17 cellular contexts compared by ENCODE assay signal in the genomic region with DNA sequence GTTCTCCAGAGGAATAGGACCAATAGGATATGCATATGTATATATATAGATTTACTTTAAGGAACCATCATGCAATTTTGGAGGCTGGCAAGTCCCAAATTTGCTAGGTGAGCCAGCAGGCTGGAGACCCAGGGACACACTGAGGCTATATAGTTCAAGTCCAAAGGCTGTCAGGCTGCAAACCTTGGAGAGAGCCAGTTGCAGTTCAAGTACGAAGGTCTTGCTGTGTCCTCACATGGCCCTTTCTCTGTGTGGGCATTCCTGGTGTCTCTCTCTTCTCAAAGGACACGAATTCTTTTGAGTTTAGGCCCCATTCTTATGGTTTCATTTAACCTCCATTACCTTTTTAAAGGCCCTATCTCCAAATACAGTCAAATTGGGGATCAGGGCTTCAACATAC.
DNase-seq lines count a peak whose midpoint lies in the region; ATAC-seq and TF ChIP-seq lines count a peak whose summit lies in the region.
"Had no signal": no experiment of that assay in that cellular context is flagged by ENCODE, and none has a peak within 500 bp of the region (broad histone marks: within the 10 kb centered on the region; RNA-seq: fewer than 3 reads in every experiment).

No MANE protein-coding gene starts in this region.

- peaks cover 34% of the 10 kb centered on the region for H3K36me3 Mint-ChIP-seq in activated CD4-positive, alpha-beta T cell treated with anti-CD3 and anti-CD28 coated beads for 36 hours (ENCODE audit: low read depth)
- peaks cover 80% of the 10 kb centered on the region for H3K36me3 Mint-ChIP-seq in effector memory CD8-positive, alpha-beta T cell (ENCODE audit: insufficient read depth)

- H3K4me1 Mint-ChIP-seq in activated CD4-positive, alpha-beta T cell treated with anti-CD3 and anti-CD28 coated beads for 36 hours = peaks cover 33% of the 10 kb centered on the region
- H3K4me1 Mint-ChIP-seq in effector memory CD8-positive, alpha-beta T cell (ENCODE audit: low read depth in 2 of 2) = peaks cover 15 to 35% of the 10 kb centered on the region in 2 donors

- H3K27me3 Mint-ChIP-seq in activated CD4-positive, alpha-beta T cell treated with anti-CD3 and anti-CD28 coated beads for 36 hours = no peaks in the 10 kb centered on the region
- no peaks in the 10 kb centered on the region for H3K27me3 Mint-ChIP-seq in effector memory CD8-positive, alpha-beta T cell

- CTCF ChIA-PET in activated CD4-positive, alpha-beta T cell treated with anti-CD3 and anti-CD28 coated beads for 36 hours (lab: Charles Lee) = no interaction called here

- no peak for ATAC-seq in activated CD4-positive, alpha-beta T cell treated with anti-CD3 and anti-CD28 coated beads for 36 hours
- no peak for ATAC-seq in effector memory CD8-positive, alpha-beta T cell (replicated peaks)
- no peak for ATAC-seq in sciatic nerve

- H3K4me1 ChIP-seq in muscle layer of duodenum (ENCODE audit: control insufficient read depth in 1 of 2, insufficient read depth in 2 of 2, low read length in 2 of 2) = no peaks in the 10 kb centered on the region
- H3K4me1 ChIP-seq: BE2C, HAP-1 had no signal

- POLR2A ChIA-PET in activated CD4-positive, alpha-beta T cell treated with anti-CD3 and anti-CD28 coated beads for 36 hours (lab: Charles Lee) = no interaction called here

- no peak overlapping the region for H3K4me3 Mint-ChIP-seq in activated CD4-positive, alpha-beta T cell treated with anti-CD3 and anti-CD28 coated beads for 36 hours
- no peak overlapping the region for H3K4me3 Mint-ChIP-seq in effector memory CD8-positive, alpha-beta T cell

- intact Hi-C loops in activated CD4-positive, alpha-beta T cell treated with anti-CD3 and anti-CD28 coated beads for 36 hours (cut with DNase I, micrococcal nuclease) = no loop called here
- intact Hi-C loops in sciatic nerve (cut with DNase I) = no loop called here

- H3K4me3 ChIP-seq in HL-60 (replicated peaks; ENCODE audit: insufficient read depth, low read length) = no peak overlapping the region
- no peak overlapping the region for H3K4me3 ChIP-seq in muscle layer of duodenum (ENCODE audit: low read depth in 1 of 2, low read length in 2 of 2)
- H3K4me3 ChIP-seq: HAP-1 had no signal

- H3K9me3 ChIP-seq in muscle layer of duodenum (ENCODE audit: control insufficient read depth in 1 of 2, low read length in 2 of 2) = no peaks in the 10 kb centered on the region
- H3K9me3 ChIP-seq: BE2C, HAP-1 had no signal

- DNase-seq in activated CD4-positive, alpha-beta T cell treated with anti-CD3 and anti-CD28 coated beads for 36 hours = no peak
- no peak for DNase-seq in activated CD4-positive, alpha-beta T cell treated with anti-CD3 and anti-CD28 coated beads for 1 hour
- DNase-seq in HL-60 (ENCODE audit: low read depth in 1 of 2, low spot score in 1 of 2) = no peak
- DNase-seq in effector memory CD8-positive, alpha-beta T cell = no peak
- DNase-seq in sciatic nerve (ENCODE audit: low spot score) = no peak
- no peak for DNase-seq in NCI-H187 treated with DMSO at 0.1 percent for 48 hours (lab: John Stamatoyannopoulos, UW)
- no peak for DNase-seq in HK-2 (ENCODE audit: unreplicated experiment)
- DNase-seq: BE2C, DMS79 treated with DMSO at 0.1 percent for 48 hours, GF-D8, IMR-90, NCI-H1105 treated with DMSO at 0.1 percent for 48 hours, NCI-H1694 treated with DMSO at 0.1 percent for 48 hours had no signal

- H3K27ac Mint-ChIP-seq in activated CD4-positive, alpha-beta T cell treated with anti-CD3 and anti-CD28 coated beads for 36 hours = peak overlapping the region; percentile 3
- peak overlapping the region; percentile 21 to 73 for H3K27ac Mint-ChIP-seq in effector memory CD8-positive, alpha-beta T cell

- no peak for TF ChIP-seq CTCF in HL-60 (IDR thresholded peaks at IDR 0.05; ENCODE audit: insufficient read depth, low read length)

- H3K9me3 Mint-ChIP-seq in activated CD4-positive, alpha-beta T cell treated with anti-CD3 and anti-CD28 coated beads for 36 hours (ENCODE audit: low read depth) = no peaks in the 10 kb centered on the region
- no peaks in the 10 kb centered on the region for H3K9me3 Mint-ChIP-seq in effector memory CD8-positive, alpha-beta T cell

- H3K27ac ChIP-seq in HL-60 (replicated peaks) = peak overlapping the region; percentile 74
- peak overlapping the region; percentile 21 for H3K27ac ChIP-seq in muscle layer of duodenum (ENCODE audit: low read length)
- H3K27ac ChIP-seq: 22Rv1, RWPE1 had no signal

- H3K27me3 ChIP-seq in HL-60 (ENCODE audit: insufficient read depth, poor library complexity, severe bottlenecking) = no peaks in the 10 kb centered on the region
- H3K27me3 ChIP-seq in muscle layer of duodenum (ENCODE audit: low read depth, low read length) = no peaks in the 10 kb centered on the region
- H3K27me3 ChIP-seq: BE2C had no signal

- peaks cover 0 to 4% of the 10 kb centered on the region in 2 donors for H3K36me3 ChIP-seq in muscle layer of duodenum (ENCODE audit: control insufficient read depth in 1 of 2, insufficient read depth in 2 of 2, low read length in 2 of 2)
- H3K36me3 ChIP-seq: BE2C, HAP-1 had no signal
